In genomic region chr13:21670883-21671792, GRCh38 we compare ENCODE assay signal across 8 cellular contexts. TPM values are rescaled to one million over a fixed set of nuclear protein-coding genes. Genes with fewer than 3 reads are reported as not detected.
DNase-seq lines count a peak whose midpoint lies in the region; ATAC-seq and TF ChIP-seq lines count a peak whose summit lies in the region.

Gene FGF9, plus strand, starts transcription at chr13:21671073. Its CDS starts 840 bp downstream, at chr13:21671913.

- CTCF ChIA-PET in BJ (lab: Yijun Ruan, JAX), result interaction anchor here (0.5 to 0.7 kb wide), 3 partner anchors 626 to 1008 kb away, joined by 3 to 4 read pairs (median 3); no protein-coding TSS in a partner anchor
- CTCF ChIA-PET in activated CD4-positive, alpha-beta T cell treated with anti-CD3 and anti-CD28 coated beads, Interleukin-2, amount 10 ng/mL, durations not matched to agents 7 days and 5 days (lab: Charles Lee), result interaction anchor here (1.4 kb wide), 1 partner anchor 10 kb away, joined by 3 read pairs; no protein-coding TSS in a partner anchor

- peak within 1 kb of the TSS; percentile 72 for H3K27ac Mint-ChIP-seq in activated CD4-positive, alpha-beta T cell treated with anti-CD3 and anti-CD28 coated beads, Interleukin-2, amount 10 ng/mL, durations not matched to agents 7 days and 5 days

- peak within 1 kb of the TSS; percentile 84 for H3K4me3 Mint-ChIP-seq in activated CD4-positive, alpha-beta T cell treated with anti-CD3 and anti-CD28 coated beads, Interleukin-2, amount 10 ng/mL, durations not matched to agents 7 days and 5 days

- H3K27me3 ChIP-seq in BJ (ENCODE audit: control insufficient read depth, insufficient read depth, low read length), result peaks cover 28% of the 10 kb centered on the region

- in situ Hi-C loops in GM18951 (cut with MboI; ENCODE audit: low sequenced_read_pairs, unreplicated experiment), result no loop called here

- peak; percentile 68 for TF ChIP-seq POLR2A in GM18951 (IDR thresholded peaks at IDR 0.05; ENCODE audit: extremely low read depth, insufficient read depth, insufficient read length)

- peak within 1 kb of the TSS; percentile 27 for H3K4me3 ChIP-seq in BJ (ENCODE audit: low read depth, low read length)

- POLR2A ChIA-PET in BJ (lab: Charles Lee), result no interaction called here
- POLR2A ChIA-PET in activated CD4-positive, alpha-beta T cell treated with anti-CD3 and anti-CD28 coated beads, Interleukin-2, amount 10 ng/mL, durations not matched to agents 7 days and 5 days (lab: Charles Lee), result no interaction called here

- ATAC-seq in HG03135 (IDR thresholded peaks at IDR 0.05; ENCODE audit: unreplicated experiment), result peak; percentile 74

- no peaks in the 10 kb centered on the region for H3K9me3 Mint-ChIP-seq in activated CD4-positive, alpha-beta T cell treated with anti-CD3 and anti-CD28 coated beads, Interleukin-2, amount 10 ng/mL, durations not matched to agents 7 days and 5 days

- peaks cover 51% of the 10 kb centered on the region for H3K4me1 Mint-ChIP-seq in activated CD4-positive, alpha-beta T cell treated with anti-CD3 and anti-CD28 coated beads, Interleukin-2, amount 10 ng/mL, durations not matched to agents 7 days and 5 days

- no peaks in the 10 kb centered on the region for H3K36me3 Mint-ChIP-seq in activated CD4-positive, alpha-beta T cell treated with anti-CD3 and anti-CD28 coated beads, Interleukin-2, amount 10 ng/mL, durations not matched to agents 7 days and 5 days (ENCODE audit: low read depth)

- H3K27me3 Mint-ChIP-seq in activated CD4-positive, alpha-beta T cell treated with anti-CD3 and anti-CD28 coated beads, Interleukin-2, amount 10 ng/mL, durations not matched to agents 7 days and 5 days, result peaks cover 72% of the 10 kb centered on the region

- TF ChIP-seq CTCF in BJ (IDR thresholded peaks at IDR 0.05; ENCODE audit: insufficient read depth, low read depth, low read length), result 0 out of 2 replicates have a peak, but pooled peaks have one; percentile 4

- no peak for DNase-seq in BJ (ENCODE audit: low read depth)
- peak; percentile 69 to 93 for DNase-seq in NCI-H524 (lab: John Stamatoyannopoulos, UW)
- peak; percentile 78 for DNase-seq in activated CD4-positive, alpha-beta T cell treated with anti-CD3 and anti-CD28 coated beads, Interleukin-2, amount 10 ng/mL, durations not matched to agents 7 days and 5 days
- peak; percentile 69 for DNase-seq in effector CD4-positive, alpha-beta T cell
- DNase-seq in lung microvascular endothelial cell (ENCODE audit: low read depth in 2 of 2), result peak; percentile 73 to 82
- DNase-seq in stimulated activated CD8-positive, alpha-beta memory T cell treated with anti-CD3 and anti-CD28 coated beads, Interleukin-12 subunit alpha, Interleukin-12 subunit beta, amount 100 ng/mL, for 1 hour (ENCODE audit: low read depth), result peak; percentile 63

- H3K36me3 ChIP-seq in BJ (ENCODE audit: control insufficient read depth, insufficient read depth, low read length), result no peaks in the 10 kb centered on the region

RNA-seq across cellular contexts. Expression of gene FGF9, which starts in this region (rescaled TPM):
- polyA plus RNA-seq in BJ (2011; rRNA removed), result 0.10 TPM in 1 of 2 replicates, not detected in the other
- not detected in 2 replicates for polyA minus RNA-seq in BJ (2011; rRNA and poly(A)+ RNA removed)
- under 1 TPM in 1 of 2 experiments, not detected in 1; 0.04 TPM for total RNA-seq in activated CD4-positive, alpha-beta T cell treated with anti-CD3 and anti-CD28 coated beads, Interleukin-2, amount 10 ng/mL, durations not matched to agents 7 days and 5 days
- total RNA-seq in lung microvascular endothelial cell, result not detected in 2 replicates

Comparison
In these comparisons a context has a peak if more than half of its experiments do, and no peak if none do; other contexts are left out.
1. Peak in DNase-seq in activated CD4-positive, alpha-beta T cell treated with anti-CD3 and anti-CD28 coated beads, Interleukin-2, amount 10 ng/mL, durations not matched to agents 7 days and 5 days; RNA of the gene not detected or under 1 TPM.
2. Peak in DNase-seq in lung microvascular endothelial cell; RNA of the gene not detected or under 1 TPM.